Comparison of ENCODE assay signal across 19 cellular contexts in the genomic region with DNA sequence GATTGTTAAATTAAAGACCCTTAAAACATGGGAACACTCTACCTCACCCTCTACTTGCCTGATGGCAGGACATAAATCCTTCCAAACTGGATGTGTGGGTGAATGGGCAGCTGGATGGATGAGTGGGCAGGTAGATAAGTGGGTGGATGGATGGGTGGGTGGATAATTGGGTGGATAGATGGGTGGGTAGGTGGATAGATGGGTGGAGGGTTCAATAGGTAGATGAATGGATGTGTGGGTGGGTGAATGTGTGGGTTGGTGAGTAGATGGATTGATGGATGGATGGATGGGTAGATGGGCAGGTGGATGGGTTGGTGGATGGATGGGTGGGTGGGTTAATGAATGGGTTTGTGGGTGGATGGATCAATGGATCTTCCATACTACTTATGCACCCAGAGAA. TPM values are rescaled to one million over a fixed set of nuclear protein-coding genes. Genes with fewer than 3 reads are reported as not detected.
DNase-seq lines count a peak whose midpoint lies in the region; ATAC-seq and TF ChIP-seq lines count a peak whose summit lies in the region.
"Had no signal": no experiment of that assay in that cellular context is flagged by ENCODE, and none has a peak within 500 bp of the region (broad histone marks: within the 10 kb centered on the region; RNA-seq: fewer than 3 reads in every experiment).

No MANE protein-coding gene starts in this region.

- H3K9ac ChIP-seq in colonic mucosa (ENCODE audit: low read depth in 2 of 2, low read length in 2 of 2), result no peak overlapping the region
- no peak overlapping the region for H3K9ac ChIP-seq in mammary epithelial cell (ENCODE audit: insufficient read depth, low read length)
- H3K9ac ChIP-seq: BLaER1 had no signal

- no peaks in the 10 kb centered on the region for H3K36me3 ChIP-seq in right atrium auricular region
- H3K36me3 ChIP-seq in PC-9 (ENCODE audit: low read depth), result no peaks in the 10 kb centered on the region
- H3K36me3 ChIP-seq in colonic mucosa, result no peaks in the 10 kb centered on the region
- H3K36me3 ChIP-seq in mammary epithelial cell (ENCODE audit: insufficient read depth, low read length), result no peaks in the 10 kb centered on the region
- H3K36me3 ChIP-seq: BLaER1 had no signal

- POLR2A ChIA-PET in PC-9 (lab: Charles Lee; ENCODE audit: unreplicated experiment), result no interaction called here
- POLR2A ChIA-PET in naive thymus-derived CD8-positive, alpha-beta T cell (lab: Charles Lee), result no interaction called here

- no peaks in the 10 kb centered on the region for H3K27me3 ChIP-seq in right atrium auricular region
- H3K27me3 ChIP-seq in PC-9 (ENCODE audit: insufficient read depth, low read depth), result no peaks in the 10 kb centered on the region
- no peaks in the 10 kb centered on the region for H3K27me3 ChIP-seq in colonic mucosa
- H3K27me3 ChIP-seq in mammary epithelial cell (ENCODE audit: insufficient read depth, low read length), result no peaks in the 10 kb centered on the region
- H3K27me3 ChIP-seq: BLaER1 had no signal

- H2AFZ ChIP-seq in PC-9, result no peak overlapping the region
- H2AFZ ChIP-seq in mammary epithelial cell (ENCODE audit: low read depth, low read length), result no peak overlapping the region
- H2AFZ ChIP-seq: GM23338 had no signal

- BruUV-seq in PC-9 (replicated peaks; lab: Mats Ljungman, UMichigan) (no TSS peak), mammary epithelial cell (replicated peaks; lab: Mats Ljungman, UMichigan) (no TSS peak)

- H4K20me1 ChIP-seq in PC-9 (ENCODE audit: insufficient read depth), result no peaks in the 10 kb centered on the region
- no peaks in the 10 kb centered on the region for H4K20me1 ChIP-seq in mammary epithelial cell (ENCODE audit: insufficient read depth, low read length)
- H4K20me1 ChIP-seq: BLaER1 had no signal

- H3K9me3 ChIP-seq in right atrium auricular region (no peaks in the 10 kb centered on the region), PC-9 (ENCODE audit: insufficient read depth, low read depth) (no peaks in the 10 kb centered on the region), colonic mucosa (no peaks in the 10 kb centered on the region), mammary epithelial cell (replicated peaks; ENCODE audit: insufficient read depth, low read length) (no peaks in the 10 kb centered on the region)
- H3K9me3 ChIP-seq: BLaER1 had no signal

- H3K79me2 ChIP-seq in PC-9 (ENCODE audit: low read depth) (no peaks in the 10 kb centered on the region), mammary epithelial cell (ENCODE audit: insufficient read depth, low read length) (no peaks in the 10 kb centered on the region)

- DNase-seq in right atrium auricular region (ENCODE audit: low spot score) (peak; percentile 11), cardiac septum (ENCODE audit: low spot score) (no peak), PC-9 (no peak), colonic mucosa (no peak), mammary epithelial cell (no peak)
- DNase-seq in naive thymus-derived CD8-positive, alpha-beta T cell, result no peak
- DNase-seq: Calu3; CD4-positive, alpha-beta memory T cell; DMS79 treated with DMSO at 0.1 percent for 48 hours; GF-D8; HCEC 1CT; HFFc6 had no signal

- dilution Hi-C loops in mammary epithelial cell (cut with HindIII; ENCODE audit: low sequenced_read_pairs), result no loop called here

- H3F3A ChIP-seq in PC-9 (ENCODE audit: insufficient read depth, low read depth), result peaks cover 22% of the 10 kb centered on the region; the same call in 1 of the 2 replicates

- CTCF ChIA-PET in PC-9 (lab: Charles Lee), result no interaction called here
- CTCF ChIA-PET in mammary epithelial cell (lab: Charles Lee; ENCODE audit: low non-redundant PET), result no interaction called here

- no peak overlapping the region for H3K4me3 Mint-ChIP-seq in naive thymus-derived CD8-positive, alpha-beta T cell
- H3K4me3 Mint-ChIP-seq: CD14-positive monocyte; CD4-positive, alpha-beta memory T cell; GM23338 had no signal

- H3K27me3 Mint-ChIP-seq in naive thymus-derived CD8-positive, alpha-beta T cell, result peaks cover 0 to 12% (median 5%) of the 10 kb centered on the region in 5 donors

- H3K27ac Mint-ChIP-seq in naive thymus-derived CD8-positive, alpha-beta T cell, result no peak overlapping the region
- H3K27ac Mint-ChIP-seq: CD14-positive monocyte; CD4-positive, alpha-beta memory T cell; GM23338 had no signal

- intact Hi-C loops in cardiac septum (cut with DNase I) (no loop called here), PC-9 (cut with micrococcal nuclease; ENCODE audit: unreplicated experiment) (loop anchor here (5.0 kb wide), 1 partner anchor 270 kb away; no protein-coding TSS in a partner anchor), colonic mucosa (cut with DNase I) (no loop called here), mammary epithelial cell (cut with micrococcal nuclease) (no loop called here)

- H3K4me2 ChIP-seq in PC-9 (0 out of 2 replicates have a peak overlapping the region, but pooled peaks have one; percentile 53), mammary epithelial cell (ENCODE audit: insufficient read depth, low read depth, low read length) (no peak overlapping the region)
- H3K4me2 ChIP-seq: BLaER1, GM23338 had no signal

- in situ Hi-C loops in mammary epithelial cell (cut with MboI; ENCODE audit: low sequenced_read_pairs in 2 of 2), result no loop called here

- H3K9me2 ChIP-seq in PC-9 (ENCODE audit: insufficient read depth), result no peaks in the 10 kb centered on the region

- no peaks in the 10 kb centered on the region for H3K36me3 Mint-ChIP-seq in naive thymus-derived CD8-positive, alpha-beta T cell
- H3K36me3 Mint-ChIP-seq: CD14-positive monocyte; CD4-positive, alpha-beta memory T cell had no signal

- no peaks in the 10 kb centered on the region for H3K4me1 Mint-ChIP-seq in naive thymus-derived CD8-positive, alpha-beta T cell
- H3K4me1 Mint-ChIP-seq: GM23338 had no signal

- TF ChIP-seq CTCF in right atrium auricular region (IDR thresholded peaks at IDR 0.05) (no peak), PC-9 (conservative IDR thresholded peaks at IDR 0.05) (no peak), colonic mucosa (IDR thresholded peaks at IDR 0.05) (no peak), mammary epithelial cell (conservative IDR thresholded peaks at IDR 0.05 in 1 of 2, IDR thresholded peaks at IDR 0.05 in 1 of 2; ENCODE audit: extremely low read depth in 1 of 2, insufficient read depth in 1 of 2, low read depth in 1 of 2, low read length in 2 of 2) (no peak)

- H3K9me3 Mint-ChIP-seq in naive thymus-derived CD8-positive, alpha-beta T cell, result peaks cover 0 to under 1% (median 0%) of the 10 kb centered on the region in 9 donors
- H3K9me3 Mint-ChIP-seq: CD14-positive monocyte; CD4-positive, alpha-beta memory T cell; GM23338; HFFc6 had no signal

- ATAC-seq in naive thymus-derived CD8-positive, alpha-beta T cell, result no peak
- ATAC-seq in HG03439 (IDR thresholded peaks at IDR 0.05; ENCODE audit: unreplicated experiment), result no peak
- ATAC-seq: GM23338 had no signal

- H3K27ac ChIP-seq in right atrium auricular region (no peak overlapping the region), PC-9 (peak overlapping the region; percentile 91), colonic mucosa (peak overlapping the region; percentile 67), mammary epithelial cell (ENCODE audit: insufficient read depth, low read depth, low read length) (no peak overlapping the region)
- H3K27ac ChIP-seq: 22Rv1, BLaER1 had no signal

- no peak overlapping the region for H3K4me3 ChIP-seq in right atrium auricular region
- no peak overlapping the region for H3K4me3 ChIP-seq in PC-9
- no peak overlapping the region for H3K4me3 ChIP-seq in colonic mucosa
- H3K4me3 ChIP-seq in mammary epithelial cell (replicated peaks in 1 of 3; ENCODE audit: insufficient read depth in 1 of 3, low read depth in 2 of 3, low read length in 3 of 3), result no peak overlapping the region
- H3K4me3 ChIP-seq: BLaER1, GM23338 had no signal

- H3K4me1 ChIP-seq in right atrium auricular region (peaks cover 0 to 5% of the 10 kb centered on the region in 2 donors), PC-9 (replicated peaks; ENCODE audit: insufficient read depth) (peaks cover 21% of the 10 kb centered on the region), colonic mucosa (no peaks in the 10 kb centered on the region), mammary epithelial cell (ENCODE audit: insufficient read depth, low read length) (no peaks in the 10 kb centered on the region)
- H3K4me1 ChIP-seq: BLaER1 had no signal

RNA-seq across cellular contexts. Expression of a gene that starts 18.9 kb away (rescaled TPM):
- total RNA-seq in right atrium auricular region (under 1 TPM in 1 of 2 donors, not detected in 1; 0.31 TPM), cardiac septum (0.08 TPM), PC-9 (2021) (0.25 TPM in 1 of 2 replicates, not detected in the other), colonic mucosa (10 to 100 TPM; 44.2 to 48.2 TPM), mammary epithelial cell (not detected)
- total RNA-seq in naive thymus-derived CD8-positive, alpha-beta T cell, result not detected
- polyA plus RNA-seq in naive thymus-derived CD8-positive, alpha-beta T cell, result not detected
- not detected for polyA plus RNA-seq in mammary epithelial cell
- polyA minus RNA-seq in mammary epithelial cell, result not detected
- total RNA-seq: A673; CD4-positive, alpha-beta memory T cell; GM23338; HFFc6 had no signal
- polyA plus RNA-seq: AG04450; CD4-positive, alpha-beta memory T cell had no signal

RNA-seq across cellular contexts. Expression of a gene that starts 51.1 kb away (rescaled TPM):
- total RNA-seq in right atrium auricular region (1 to 10 TPM in 1 of 2 donors, under 1 TPM in 1; 0.24 to 1.8 TPM), cardiac septum (0.13 TPM), PC-9 (2021) (29.6 and 38.9 TPM in 2 replicates), colonic mucosa (10 to 100 TPM; 11.3 to 30.0 TPM), mammary epithelial cell (10 to 100 TPM in 1 of 2 donors, 1 to 10 TPM in 1; 1.2 to 35.4 TPM)
- total RNA-seq in naive thymus-derived CD8-positive, alpha-beta T cell, result not detected
- not detected for polyA plus RNA-seq in naive thymus-derived CD8-positive, alpha-beta T cell
- polyA plus RNA-seq in mammary epithelial cell, result 26.8 TPM
- 18.2 TPM for polyA minus RNA-seq in mammary epithelial cell

RNA-seq across cellular contexts. Expression of a gene that starts 53.5 kb away (rescaled TPM):
- total RNA-seq in right atrium auricular region, result 10 to 100 TPM; 16.2 to 48.2 TPM
- total RNA-seq in cardiac septum, result 2.1 TPM
- 0.57 TPM in 1 of 2 replicates, not detected in the other for total RNA-seq in PC-9 (2021)
- 10 to 100 TPM in 1 of 2 donors, 1 to 10 TPM in 1; 6.8 to 15.1 TPM for total RNA-seq in colonic mucosa
- total RNA-seq in naive thymus-derived CD8-positive, alpha-beta T cell, result not detected
- not detected for polyA plus RNA-seq in naive thymus-derived CD8-positive, alpha-beta T cell
- total RNA-seq in mammary epithelial cell, result not detected
- polyA plus RNA-seq in mammary epithelial cell, result not detected
- not detected for polyA minus RNA-seq in mammary epithelial cell
- total RNA-seq: A673; CD4-positive, alpha-beta memory T cell; HFFc6 had no signal
- polyA plus RNA-seq: AG04450; CD4-positive, alpha-beta memory T cell had no signal

Comparison
In these comparisons a context has a peak if more than half of its experiments do, and no peak if none do; other contexts are left out.
1. H3K27ac ChIP-seq: peak in PC-9 (single experiment) and colonic mucosa (single experiment); none in right atrium auricular region (0 of 2) and mammary epithelial cell (single experiment).
2. RNA of a gene that starts 18.9 kb away (total RNA-seq): 44.2 to 48.2 TPM in colonic mucosa; 0.31 TPM in right atrium auricular region, not detected in naive thymus-derived CD8-positive, alpha-beta T cell, 0.08 TPM in cardiac septum (single experiment), 0.25 TPM in PC-9 and not detected in mammary epithelial cell; every median in the first group is over 10 times any median in the second.